8 cellular contexts compared by ENCODE assay signal in genomic region chr20:45306431-45306982, GRCh38. TPM values are rescaled to one million over a fixed set of nuclear protein-coding genes. Genes with fewer than 3 reads are reported as not detected.
DNase-seq lines count a peak whose midpoint lies in the region; ATAC-seq, FAIRE-seq and TF ChIP-seq lines count a peak whose summit lies in the region.

Gene RBPJL, plus strand, starts transcription at chr20:45306840. Its CDS starts 83 bp downstream, at chr20:45306923.

- H3K36me3 ChIP-seq in heart right ventricle: no peaks in the 10 kb centered on the region

- H3K4me3 ChIP-seq in HL-60 (replicated peaks; ENCODE audit: insufficient read depth, low read length): no peak within 1 kb of the TSS
- no peak within 1 kb of the TSS for H3K4me3 ChIP-seq in heart right ventricle

- ATAC-seq in heart right ventricle: peak in 4 of 8 donors; percentile 8 to 48 (median 18)
- no peak for ATAC-seq in GM18868 (IDR thresholded peaks at IDR 0.05; ENCODE audit: unreplicated experiment)

- peak; percentile 98 for TF ChIP-seq CTCF in 22Rv1 (IDR thresholded peaks at IDR 0.05)
- peak; percentile 46 for TF ChIP-seq CTCF in HL-60 (IDR thresholded peaks at IDR 0.05; ENCODE audit: insufficient read depth, low read length)
- peak; percentile 44 to 88 (median 70) for TF ChIP-seq CTCF in heart right ventricle (IDR thresholded peaks at IDR 0.05)

- H3K27me3 ChIP-seq in HL-60 (ENCODE audit: insufficient read depth, poor library complexity, severe bottlenecking) (no peaks in the 10 kb centered on the region), heart right ventricle (peaks cover 5 to 90% (median 63%) of the 10 kb centered on the region in 7 donors)

- no peak for DNase-seq in HL-60 (ENCODE audit: low read depth in 1 of 2, low spot score in 1 of 2)
- DNase-seq in activated T-cell treated with anti-CD3 and anti-CD28 coated beads for 24 hours (ENCODE audit: low read depth): peak; percentile 26
- DNase-seq in heart right ventricle: no peak
- DNase-seq in stimulated activated CD4-positive, alpha-beta T cell treated with anti-CD3 and anti-CD28 coated beads, Interleukin-2, amount 100 ng/mL, for 48 hours: peak; percentile 47 to 67
- no peak for DNase-seq in RCC 7860 (ENCODE audit: low spot score)
- DNase-seq in posterior vena cava (ENCODE audit: low spot score): no peak

- peaks cover 0 to 5% (median 4%) of the 10 kb centered on the region in 9 donors for H3K4me1 ChIP-seq in heart right ventricle

- 20% methylated on average over 41 of the region's 41 CpGs for WGBS in heart right ventricle, 2 donors

- H3K9me3 ChIP-seq in heart right ventricle: no peaks in the 10 kb centered on the region

- H3K27ac ChIP-seq in 22Rv1 (no peak within 1 kb of the TSS), HL-60 (replicated peaks) (no peak within 1 kb of the TSS), heart right ventricle (no peak within 1 kb of the TSS)

- intact Hi-C loops in heart right ventricle (cut with DNase I) (no loop called here), posterior vena cava (cut with DNase I) (no loop called here)

- no peak for FAIRE-seq in RCC 7860 (lab: Jason Lieb, UNC)

RNA-seq across cellular contexts. Expression of gene RBPJL, which starts in this region (rescaled TPM):
- total RNA-seq in heart right ventricle: not detected
- under 1 TPM in 1 of 2 donors, not detected in 1; 0.06 TPM for polyA plus RNA-seq in heart right ventricle
- not detected for total RNA-seq in posterior vena cava

Comparison
In these comparisons a context has a peak if more than half of its experiments do, and no peak if none do; other contexts are left out.
1. CTCF ChIP-seq: peak in every context shown above with its lines; median percentile 98 in 22Rv1; 70 in heart right ventricle; 46 in HL-60.
2. DNase-seq: peak in activated T-cell treated with anti-CD3 and anti-CD28 coated beads for 24 hours (single experiment) and stimulated activated CD4-positive, alpha-beta T cell treated with anti-CD3 and anti-CD28 coated beads, Interleukin-2, amount 100 ng/mL, for 48 hours (2 of 2); none in HL-60 (0 of 2), heart right ventricle (0 of 2), RCC 7860 (single experiment) and posterior vena cava (single experiment).